ENCODE assay signal across 32 cellular contexts in the genomic region with DNA sequence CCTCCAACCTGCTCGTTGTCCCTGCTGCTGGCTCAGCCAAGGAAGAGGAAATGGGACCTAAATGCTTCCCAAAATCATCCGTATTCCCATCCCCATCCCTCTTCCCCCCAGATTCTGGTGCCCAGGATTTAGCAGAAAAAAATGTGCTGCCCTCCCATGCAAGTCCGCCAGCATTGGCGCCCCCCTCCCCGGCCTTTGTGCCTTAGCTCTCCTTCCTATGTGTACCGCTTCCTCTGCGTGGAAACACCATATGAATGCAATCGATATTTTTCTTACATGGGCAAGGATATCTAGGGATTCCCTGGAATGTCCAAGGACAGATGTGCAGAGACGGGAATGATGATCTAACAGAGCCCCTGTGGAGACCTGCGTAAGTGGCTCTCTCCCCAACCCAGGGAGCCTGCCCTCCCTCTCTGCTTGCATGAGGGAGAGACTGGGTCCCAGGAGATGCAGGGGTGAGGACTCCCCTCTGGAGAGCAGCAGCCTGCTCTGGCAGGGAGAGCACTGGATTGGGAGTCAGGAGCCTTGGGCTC.
"Had no signal": no experiment of that assay in that cellular context is flagged by ENCODE, and none has a peak within 500 bp of the region (broad histone marks: within the 10 kb centered on the region; RNA-seq: fewer than 3 reads in every experiment).

No MANE protein-coding gene starts in this region.

- H3K4me3 ChIP-seq: coronary artery, dorsolateral prefrontal cortex, gastrocnemius medialis, hepatocyte, right lobe of liver, skin epidermis, stomach, suprapubic skin, tibial artery had no signal

- ATAC-seq: activated naive CD4-positive, alpha-beta T cell treated with anti-CD3 and anti-CD28 coated beads, Interleukin-2, amount 50 U/mL, for 72 hours; activated T-cell treated with anti-CD3 and anti-CD28 coated beads, Interleukin-2, amount 50 U/mL, for 4 hours; activated T-helper 17 cell treated with anti-CD3 and anti-CD28 coated beads, Interleukin-2, amount 50 U/mL, for 72 hours; gastrocnemius medialis; left cardiac atrium; left ventricle myocardium superior; right lobe of liver; stimulated activated memory B cell treated with anti-CD40 and anti-IgM and Interleukin-4, amounts not matched to agents 10 μg/mL and 1 μg/mL and 100 μg/mL, for 72 hours had no signal

- H3K27ac ChIP-seq: coronary artery, dorsolateral prefrontal cortex, gastrocnemius medialis, hepatocyte, neutrophil, right lobe of liver, skin epidermis, stomach, suprapubic skin, tibial artery, WERI-Rb-1 had no signal

- H2AFZ ChIP-seq: hepatocyte had no signal

- DNase-seq: activated CD4-positive, alpha-beta memory T cell treated with anti-CD3 and anti-CD28 coated beads, Interleukin-2, amount 10 ng/mL, durations not matched to agents 7 days and 5 days; activated CD4-positive, alpha-beta T cell treated with anti-CD3 and anti-CD28 coated beads for 1 hour; activated CD4-positive, alpha-beta T cell treated with anti-CD3 and anti-CD28 coated beads, Interleukin-2, amount 10 ng/mL, durations not matched to agents 7 days and 5 days; activated CD8-positive, alpha-beta memory T cell treated with anti-CD3 and anti-CD28 coated beads, Interleukin-2, amount 50 U/mL, for 48 hours; activated naive CD4-positive, alpha-beta T cell; activated T-cell treated with anti-CD3 and anti-CD28 coated beads, Interleukin-2, amount 50 U/mL, for 4 hours; cerebellar nuclear complex; effector memory CD4-positive, alpha-beta T cell; erythroblast; gastrocnemius medialis; glutamatergic neuron; left cardiac atrium; left ventricle myocardium superior; stimulated activated CD4-positive, alpha-beta T cell treated with anti-CD3 and anti-CD28 coated beads, Interleukin-4, amount 100 ng/mL, for 4 hours; stimulated activated CD8-positive, alpha-beta memory T cell treated with anti-CD3 and anti-CD28 coated beads, Interleukin-4, amount 100 ng/mL, for 48 hours; SW 1271; T-helper 9 cell; WERI-Rb-1 had no signal

- H3K4me1 ChIP-seq: right lobe of liver, tibial artery had no signal

- FAIRE-seq: keratinocyte, urothelium cell line had no signal

- H3K36me3 ChIP-seq: gastrocnemius medialis, neutrophil, right lobe of liver, stomach, suprapubic skin, tibial artery, WERI-Rb-1 had no signal

- H3K79me2 ChIP-seq: hepatocyte had no signal

- H3K9me3 ChIP-seq: gastrocnemius medialis, neutrophil, right lobe of liver, stomach, suprapubic skin, tibial artery had no signal

- H3K27me3 ChIP-seq: gastrocnemius medialis, hepatocyte, neutrophil, right lobe of liver, stomach, suprapubic skin had no signal

- H3K4me2 ChIP-seq: hepatocyte had no signal
